Comparison of ENCODE assay signal across 10 cellular contexts in the genomic region with DNA sequence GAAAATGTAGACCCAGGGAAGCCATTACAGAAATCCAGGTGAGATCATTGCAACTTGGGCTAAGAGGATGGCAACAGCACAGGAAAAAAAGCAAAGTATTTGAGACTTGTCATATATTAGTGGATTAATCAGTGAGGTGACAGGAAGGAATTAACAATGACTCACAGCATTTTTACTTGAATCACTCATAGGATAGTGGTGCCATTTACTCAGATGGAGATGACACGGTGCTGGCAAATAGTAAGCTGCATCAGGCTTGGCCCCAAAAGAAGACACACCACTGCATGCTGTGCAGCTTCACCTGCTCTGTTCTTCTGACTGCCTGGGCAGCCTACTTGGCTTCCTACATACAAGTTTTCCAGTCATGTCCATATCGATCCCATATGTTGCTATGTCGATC.
DNase-seq lines count a peak whose midpoint lies in the region; ATAC-seq and TF ChIP-seq lines count a peak whose summit lies in the region.
"Had no signal": no experiment of that assay in that cellular context is flagged by ENCODE, and none has a peak within 500 bp of the region (broad histone marks: within the 10 kb centered on the region; RNA-seq: fewer than 3 reads in every experiment).

No MANE protein-coding gene starts in this region.

- DNase-seq in GM10266 (ENCODE audit: extremely low spot score), result peak; percentile 3
- DNase-seq in HPDE6-E6E7 (ENCODE audit: extremely low spot score), result peak; percentile 23
- DNase-seq in activated naive CD8-positive, alpha-beta T cell treated with anti-CD3 and anti-CD28 coated beads, Interleukin-2, amount 50 U/mL, for 24 hours, result no peak
- DNase-seq in psoas muscle, result no peak
- no peak for DNase-seq in NOMO-1 (lab: John Stamatoyannopoulos, UW; ENCODE audit: unreplicated experiment in 2 of 2)
- no peak for DNase-seq in DMS79 treated with DMSO at 0.1 percent for 48 hours (lab: John Stamatoyannopoulos, UW)
- DNase-seq: uterus had no signal

- H3K4me3 ChIP-seq in psoas muscle, result no peak overlapping the region
- H3K4me3 ChIP-seq: uterus had no signal

- no peaks in the 10 kb centered on the region for H3K27me3 Mint-ChIP-seq in activated naive CD8-positive, alpha-beta T cell treated with anti-CD3 and anti-CD28 coated beads, Interleukin-2, amount 50 U/mL, for 24 hours

- no peak overlapping the region for H3K27ac ChIP-seq in psoas muscle
- H3K27ac ChIP-seq: parathyroid adenoma, uterus had no signal

- H3K4me1 ChIP-seq in psoas muscle, result peaks cover 24% of the 10 kb centered on the region
- H3K4me1 ChIP-seq: uterus had no signal

- intact Hi-C loops in psoas muscle (cut with DNase I), result loop anchor here in 1 of 2 donors (10.0 kb wide), 1 partner anchor 199 kb away; a partner anchor contains a TSS

- no peaks in the 10 kb centered on the region for H3K9me3 ChIP-seq in psoas muscle
- H3K9me3 ChIP-seq: uterus had no signal

- H3K27me3 ChIP-seq in psoas muscle (ENCODE audit: insufficient read depth in 3 of 3, low read length in 2 of 3), result no peaks in the 10 kb centered on the region
- H3K27me3 ChIP-seq: uterus had no signal

- TF ChIP-seq CTCF in GM10266 (IDR thresholded peaks at IDR 0.05; ENCODE audit: control insufficient read depth, insufficient read depth, low read depth, missing control alignments) (no peak), psoas muscle (IDR thresholded peaks at IDR 0.05) (no peak)

- H3K4me3 Mint-ChIP-seq in activated naive CD8-positive, alpha-beta T cell treated with anti-CD3 and anti-CD28 coated beads, Interleukin-2, amount 50 U/mL, for 24 hours, result no peak overlapping the region

- H3K36me3 Mint-ChIP-seq in activated naive CD8-positive, alpha-beta T cell treated with anti-CD3 and anti-CD28 coated beads, Interleukin-2, amount 50 U/mL, for 24 hours (ENCODE audit: low read depth), result peaks cover 5% of the 10 kb centered on the region

- H3K4me1 Mint-ChIP-seq in activated naive CD8-positive, alpha-beta T cell treated with anti-CD3 and anti-CD28 coated beads, Interleukin-2, amount 50 U/mL, for 24 hours, result peaks cover 15% of the 10 kb centered on the region

- peak; percentile 96 for ATAC-seq in activated naive CD8-positive, alpha-beta T cell treated with anti-CD3 and anti-CD28 coated beads, Interleukin-2, amount 50 U/mL, for 24 hours
- ATAC-seq in psoas muscle (peak; percentile 46 to 62 (median 56)), HG03025 (IDR thresholded peaks at IDR 0.05; ENCODE audit: low FRiP score, unreplicated experiment) (no peak), HG02642 (IDR thresholded peaks at IDR 0.05; ENCODE audit: poor library complexity, unreplicated experiment) (no peak)

- no peaks in the 10 kb centered on the region for H3K36me3 ChIP-seq in psoas muscle (ENCODE audit: insufficient read depth in 1 of 2, low read depth in 1 of 2)
- H3K36me3 ChIP-seq: uterus had no signal

- no peaks in the 10 kb centered on the region for H3K9me3 Mint-ChIP-seq in activated naive CD8-positive, alpha-beta T cell treated with anti-CD3 and anti-CD28 coated beads, Interleukin-2, amount 50 U/mL, for 24 hours

- H3K27ac Mint-ChIP-seq in activated naive CD8-positive, alpha-beta T cell treated with anti-CD3 and anti-CD28 coated beads, Interleukin-2, amount 50 U/mL, for 24 hours, result no peak overlapping the region

- 68 to 70% (median 69%) methylated on average over 3 of the region's 3 CpGs for WGBS in psoas muscle, 3 donors

Comparison
In these comparisons a context has a peak if more than half of its experiments do, and no peak if none do; other contexts are left out.
1. DNase-seq: peak in GM10266 (single experiment) and HPDE6-E6E7 (single experiment); none in activated naive CD8-positive, alpha-beta T cell treated with anti-CD3 and anti-CD28 coated beads, Interleukin-2, amount 50 U/mL, for 24 hours (single experiment), psoas muscle (0 of 2), NOMO-1 (0 of 2) and DMS79 treated with DMSO at 0.1 percent for 48 hours (single experiment).
2. ATAC-seq: peak in activated naive CD8-positive, alpha-beta T cell treated with anti-CD3 and anti-CD28 coated beads, Interleukin-2, amount 50 U/mL, for 24 hours (single experiment) and psoas muscle (4 of 4); none in HG03025 (single experiment) and HG02642 (single experiment).